Comparison of ENCODE assay signal across 1 cellular context in genomic region chr1:21659099-21659923, GRCh38.
TF ChIP-seq lines count a peak whose summit lies in the region.

No MANE protein-coding gene starts in this region.

TF ChIP-seq in K562, 482 proteins besides CTCF, POLR2A, EP300 and RAD21 (continued from another document):
- TF ChIP-seq ATF6 (CRISPR knock-in tag; IDR thresholded peaks at IDR 0.05) (peak; percentile 99), SREBF1 (IDR thresholded peaks at IDR 0.05; ENCODE audit: borderline replicate concordance, low read depth, low read length) (no peak), ZBTB40 (IDR thresholded peaks at IDR 0.05) (peak; percentile 74), ZBTB40 (CRISPR knock-in tag; IDR thresholded peaks at IDR 0.05) (peak; percentile 61), ETV1 (tag; conservative IDR thresholded peaks at IDR 0.05; ENCODE audit: low read depth) (peak; percentile 48; the same call in 1 of the 2 replicates), ZNF354B (CRISPR knock-in tag; IDR thresholded peaks at IDR 0.05) (no peak), DEAF1 (CRISPR knock-in tag; IDR thresholded peaks at IDR 0.05) (peak; percentile 96), HMBOX1 (IDR thresholded peaks at IDR 0.05) (no peak), PHF21A (IDR thresholded peaks at IDR 0.05; ENCODE audit: borderline replicate concordance, low read depth) (peak; percentile 75; the same call in 1 of the 2 replicates), ARID2 (IDR thresholded peaks at IDR 0.05) (no peak)
TF ChIP-seq in K562: peak in this region for 202.
